1 cellular context compared by ENCODE assay signal in the genomic region with DNA sequence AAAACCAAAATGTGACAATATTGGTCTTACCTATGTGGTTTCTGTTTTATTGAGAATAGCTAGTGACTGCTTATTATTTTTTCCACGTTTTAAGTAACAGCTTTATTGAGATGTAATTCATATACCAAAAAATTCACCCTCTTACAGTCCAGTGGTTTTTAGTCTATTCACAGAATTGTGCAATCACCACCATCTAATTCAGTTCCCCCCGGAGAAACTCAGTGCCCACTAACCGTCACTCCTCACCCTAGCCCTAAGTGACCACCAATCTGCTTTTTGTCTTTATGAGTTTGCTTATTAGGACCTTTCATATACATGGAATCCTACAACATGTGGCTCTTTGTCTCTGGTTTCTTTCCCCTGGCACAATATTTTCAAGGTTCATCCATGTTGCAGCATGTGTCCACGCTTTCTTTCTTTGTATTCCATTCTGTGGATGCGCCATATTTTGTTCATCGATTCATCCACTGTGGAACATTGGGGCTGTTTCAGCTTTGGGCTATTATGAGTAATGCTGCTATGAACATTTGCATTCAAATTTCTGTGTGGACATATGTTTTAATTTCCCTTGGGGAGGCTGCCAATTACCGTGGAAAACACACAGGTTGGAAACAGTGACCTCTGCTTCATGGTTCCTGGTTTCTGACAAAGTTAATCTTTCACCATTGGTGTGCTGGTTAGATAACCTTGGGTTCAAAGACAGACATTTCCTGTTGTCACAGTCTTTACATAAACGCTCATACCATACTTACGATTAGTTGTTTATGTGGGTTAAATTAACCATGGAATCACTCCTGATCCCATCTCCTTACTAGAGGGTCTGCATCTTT.
TF ChIP-seq lines count a peak whose summit lies in the region.

No MANE protein-coding gene starts in this region.

TF ChIP-seq in GM12878, 131 proteins besides CTCF, POLR2A, EP300 and RAD21 (continued from another document):
- TF ChIP-seq, protein P1, sequence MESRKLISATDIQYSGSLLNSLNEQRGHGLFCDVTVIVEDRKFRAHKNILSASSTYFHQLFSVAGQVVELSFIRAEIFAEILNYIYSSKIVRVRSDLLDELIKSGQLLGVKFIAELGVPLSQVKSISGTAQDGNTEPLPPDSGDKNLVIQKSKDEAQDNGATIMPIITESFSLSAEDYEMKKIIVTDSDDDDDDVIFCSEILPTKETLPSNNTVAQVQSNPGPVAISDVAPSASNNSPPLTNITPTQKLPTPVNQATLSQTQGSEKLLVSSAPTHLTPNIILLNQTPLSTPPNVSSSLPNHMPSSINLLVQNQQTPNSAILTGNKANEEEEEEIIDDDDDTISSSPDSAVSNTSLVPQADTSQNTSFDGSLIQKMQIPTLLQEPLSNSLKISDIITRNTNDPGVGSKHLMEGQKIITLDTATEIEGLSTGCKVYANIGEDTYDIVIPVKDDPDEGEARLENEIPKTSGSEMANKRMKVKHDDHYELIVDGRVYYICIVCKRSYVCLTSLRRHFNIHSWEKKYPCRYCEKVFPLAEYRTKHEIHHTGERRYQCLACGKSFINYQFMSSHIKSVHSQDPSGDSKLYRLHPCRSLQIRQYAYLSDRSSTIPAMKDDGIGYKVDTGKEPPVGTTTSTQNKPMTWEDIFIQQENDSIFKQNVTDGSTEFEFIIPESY (IDR thresholded peaks at IDR 0.05), result 0 out of 2 replicates have a peak, but pooled peaks have one; percentile 24
- TF ChIP-seq ATF7 (IDR thresholded peaks at IDR 0.05; ENCODE audit: low read depth) (0 out of 2 replicates have a peak, but pooled peaks have one; percentile 18), CBFB (IDR thresholded peaks at IDR 0.05; ENCODE audit: low read depth) (no peak), STAT1 (conservative IDR thresholded peaks at IDR 0.05) (no peak), RB1 (IDR thresholded peaks at IDR 0.05; ENCODE audit: borderline replicate concordance) (no peak)
